ENCODE assay signal across 10 cellular contexts in the genomic region with DNA sequence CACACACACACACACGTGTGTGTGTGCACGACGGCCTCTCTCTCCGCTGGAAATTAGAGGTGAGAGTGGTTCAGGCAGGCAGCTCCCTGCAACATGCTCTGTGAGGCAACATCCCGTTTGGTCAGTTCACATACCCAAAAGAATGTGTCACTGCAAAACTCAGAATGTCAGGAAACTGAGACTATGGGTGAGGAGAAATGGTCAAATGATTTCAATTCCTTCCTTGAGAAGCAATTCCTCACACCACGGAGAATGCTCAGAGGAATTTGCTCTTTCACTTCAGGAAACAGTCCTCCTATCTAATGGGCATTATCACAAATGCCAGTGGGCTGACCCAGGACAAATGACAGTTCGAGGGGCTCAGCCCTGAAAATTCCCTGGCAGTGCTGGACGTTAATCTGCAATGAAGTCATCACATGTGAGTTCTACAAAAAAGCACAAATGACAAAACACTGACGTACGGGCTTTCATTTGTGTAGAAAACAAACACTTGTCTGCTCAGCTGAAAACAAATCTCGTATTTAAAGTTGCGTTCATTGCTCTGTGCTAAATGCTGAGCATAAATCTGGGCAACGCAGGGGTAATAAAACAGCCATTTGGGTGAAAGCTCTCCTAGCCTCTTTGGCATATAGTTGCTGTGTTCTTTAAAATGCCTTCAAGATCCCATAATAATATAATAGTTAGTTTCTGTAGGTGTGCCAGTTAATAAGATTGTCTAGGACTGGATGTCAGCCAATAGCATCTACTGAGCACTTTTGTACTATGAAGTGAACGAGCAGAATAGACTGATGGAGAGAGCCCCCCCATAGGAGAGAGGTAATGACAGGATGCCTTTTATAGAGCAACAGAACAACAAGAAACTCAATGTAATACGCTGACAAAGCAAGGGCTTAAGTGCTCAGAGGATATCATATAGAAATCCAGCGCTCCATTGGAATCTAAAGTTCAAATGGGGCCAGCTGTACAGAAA. TPM values are rescaled to one million over a fixed set of nuclear protein-coding genes. Genes with fewer than 3 reads are reported as not detected.
DNase-seq lines count a peak whose midpoint lies in the region; ATAC-seq and TF ChIP-seq lines count a peak whose summit lies in the region.
"Had no signal": no experiment of that assay in that cellular context is flagged by ENCODE, and none has a peak within 500 bp of the region (broad histone marks: within the 10 kb centered on the region; RNA-seq: fewer than 3 reads in every experiment).

No MANE protein-coding gene starts in this region.

- in situ Hi-C loops in transverse colon (cut with MboI; ENCODE audit: low pct_ligation_motif_present in 1 of 4, low pct_unique_long_range_greater_than_20kb in 1 of 4, low sequenced_read_pairs in 3 of 4) = loop anchor here in 1 of 4 donors (25.0 kb wide), 1 partner anchor 368 kb away; the partner anchor contains the start of gene IL17D

- no peak for TF ChIP-seq EP300 in transverse colon (IDR thresholded peaks at IDR 0.05; ENCODE audit: low read depth)

- POLR2A ChIA-PET in BJ (lab: Charles Lee) = interaction anchor here (1.2 kb wide), 1 partner anchor 11 kb away, joined by 4 read pairs; no protein-coding TSS in a partner anchor

- 47 to 54% methylated on average over 9 to 16 of the region's 16 CpGs for WGBS in transverse colon (ENCODE audit: low coverage in 1 of 2), 2 donors

- H3K27me3 ChIP-seq in BJ (ENCODE audit: control insufficient read depth, insufficient read depth, low read length) = no peaks in the 10 kb centered on the region
- H3K27me3 ChIP-seq in neural progenitor cell = no peaks in the 10 kb centered on the region
- peaks cover 19% of the 10 kb centered on the region for H3K27me3 ChIP-seq in transverse colon

- H3K4me3 Mint-ChIP-seq in endothelial cell (ENCODE audit: unreplicated experiment) (no peak overlapping the region), neural progenitor cell (no peak overlapping the region)

- H3K27ac ChIP-seq in neural progenitor cell (no peak overlapping the region), transverse colon (no peak overlapping the region)

- no peak overlapping the region for H3K9ac ChIP-seq in neural progenitor cell

- TF ChIP-seq POLR2A in transverse colon (IDR thresholded peaks at IDR 0.05) = no peak

- CTCF ChIA-PET in BJ (lab: Yijun Ruan, JAX) = interaction anchor here (0.7 to 1.0 kb wide), 2 partner anchors 11 to 40 kb away, joined by 3 to 4 read pairs; no protein-coding TSS in a partner anchor

- no peaks in the 10 kb centered on the region for H3K4me1 ChIP-seq in neural progenitor cell
- peaks cover 0 to 5% (median 2%) of the 10 kb centered on the region in 4 donors for H3K4me1 ChIP-seq in transverse colon

- peak overlapping the region; percentile 1 for H2AFZ ChIP-seq in neural progenitor cell (replicated peaks)

- no peak overlapping the region for H3K4me2 ChIP-seq in neural progenitor cell

- H3K9me3 Mint-ChIP-seq in endothelial cell (ENCODE audit: unreplicated experiment) (no peaks in the 10 kb centered on the region), neural progenitor cell (no peaks in the 10 kb centered on the region)
- H3K9me3 Mint-ChIP-seq in activated naive CD4-positive, alpha-beta T cell treated with anti-CD3 and anti-CD28 coated beads, Interleukin-2, amount 50 U/mL, for 72 hours = no peaks in the 10 kb centered on the region
- H3K9me3 Mint-ChIP-seq: activated T-helper 2 cell treated with anti-CD3 and anti-CD28 coated beads, Interferon-gamma antibody, Interleukin-2, Interleukin-4, amounts not matched to agents 10 μg/mL and 5 μg/mL and 100 μg/mL, durations not matched to agents 14 hours and 24 hours and 36 hours had no signal

- H3K27me3 Mint-ChIP-seq in endothelial cell (ENCODE audit: unreplicated experiment) (peaks cover 12% of the 10 kb centered on the region), neural progenitor cell (ENCODE audit: insufficient read depth, low read depth) (peaks cover 13% of the 10 kb centered on the region)

- intact Hi-C loops in transverse colon (cut with DNase I; ENCODE audit: low total_unique reads) = no loop called here

- ATAC-seq in GM18861 (IDR thresholded peaks at IDR 0.05; ENCODE audit: unreplicated experiment) = no peak
- ATAC-seq in activated naive CD4-positive, alpha-beta T cell treated with anti-CD3 and anti-CD28 coated beads, Interleukin-2, amount 50 U/mL, for 72 hours = no peak
- ATAC-seq: left lobe of liver had no signal

- no peaks in the 10 kb centered on the region for H3K79me2 ChIP-seq in neural progenitor cell (ENCODE audit: low read depth)

- H3K4me1 Mint-ChIP-seq in endothelial cell (ENCODE audit: unreplicated experiment) (peaks cover 38% of the 10 kb centered on the region), neural progenitor cell (peaks cover 16% of the 10 kb centered on the region)

- H3K27ac Mint-ChIP-seq in endothelial cell (ENCODE audit: unreplicated experiment) (peak overlapping the region; percentile 95), neural progenitor cell (no peak overlapping the region)
- H3K27ac Mint-ChIP-seq in activated naive CD4-positive, alpha-beta T cell treated with anti-CD3 and anti-CD28 coated beads, Interleukin-2, amount 50 U/mL, for 72 hours = no peak overlapping the region
- H3K27ac Mint-ChIP-seq: activated T-helper 2 cell treated with anti-CD3 and anti-CD28 coated beads, Interferon-gamma antibody, Interleukin-2, Interleukin-4, amounts not matched to agents 10 μg/mL and 5 μg/mL and 100 μg/mL, durations not matched to agents 14 hours and 24 hours and 36 hours had no signal

- H3K36me3 ChIP-seq in BJ (ENCODE audit: control insufficient read depth, insufficient read depth, low read length) (no peaks in the 10 kb centered on the region), neural progenitor cell (no peaks in the 10 kb centered on the region), transverse colon (no peaks in the 10 kb centered on the region)

- DNase-seq in BJ (ENCODE audit: low read depth) = peak; percentile 73
- DNase-seq in NCI-H2227 (lab: John Stamatoyannopoulos, UW; ENCODE audit: unreplicated experiment) = peak; percentile 48
- peak; percentile 31 for DNase-seq in endothelial cell (ENCODE audit: low spot score)
- no peak for DNase-seq in neural progenitor cell (ENCODE audit: low spot score)
- DNase-seq in activated naive CD4-positive, alpha-beta T cell treated with anti-CD3 and anti-CD28 coated beads, Interleukin-2, amount 50 U/mL, for 72 hours (ENCODE audit: low spot score in 2 of 2) = no peak
- DNase-seq in transverse colon = no peak
- no peak for DNase-seq in stimulated activated CD4-positive, alpha-beta T cell treated with anti-CD3 and anti-CD28 coated beads, Interleukin-4, amount 100 ng/mL, for 1 hour

- H3F3A ChIP-seq in neural progenitor cell (ENCODE audit: low read depth) = no peaks in the 10 kb centered on the region

- H4K20me1 ChIP-seq in neural progenitor cell (ENCODE audit: low read depth) = no peaks in the 10 kb centered on the region

- H3K4me3 ChIP-seq in BJ (ENCODE audit: low read depth, low read length) = peak overlapping the region; percentile 22
- no peak overlapping the region for H3K4me3 ChIP-seq in neural progenitor cell
- no peak overlapping the region for H3K4me3 ChIP-seq in transverse colon

- H3K9me3 ChIP-seq in neural progenitor cell (ENCODE audit: low read depth) (no peaks in the 10 kb centered on the region), transverse colon (no peaks in the 10 kb centered on the region)

- no peak for TF ChIP-seq CTCF in BJ (IDR thresholded peaks at IDR 0.05; ENCODE audit: insufficient read depth, low read depth, low read length)
- TF ChIP-seq CTCF in endothelial cell (IDR thresholded peaks at IDR 0.05; ENCODE audit: unreplicated experiment) = no peak
- no peak for TF ChIP-seq CTCF in neural progenitor cell (IDR thresholded peaks at IDR 0.05)
- no peak for TF ChIP-seq CTCF in transverse colon (IDR thresholded peaks at IDR 0.05)

- no peaks in the 10 kb centered on the region for H3K36me3 Mint-ChIP-seq in endothelial cell (ENCODE audit: low read depth, unreplicated experiment)
- no peaks in the 10 kb centered on the region for H3K36me3 Mint-ChIP-seq in neural progenitor cell
- no peaks in the 10 kb centered on the region for H3K36me3 Mint-ChIP-seq in activated naive CD4-positive, alpha-beta T cell treated with anti-CD3 and anti-CD28 coated beads, Interleukin-2, amount 50 U/mL, for 72 hours

RNA-seq across cellular contexts. Expression of gene LATS2, which starts 18.7 kb away (rescaled TPM):
- 17.3 and 20.0 TPM in 2 replicates for polyA plus RNA-seq in BJ (2011; rRNA removed)
- 23.9 and 28.6 TPM in 2 replicates for polyA minus RNA-seq in BJ (2011; rRNA and poly(A)+ RNA removed)
- total RNA-seq in endothelial cell (ENCODE audit: unreplicated experiment) (29.8 TPM), neural progenitor cell (ENCODE audit: low replicate concordance) (15.2 and 18.4 TPM in 2 replicates), transverse colon (10 to 100 TPM in 3 of 4 donors, 1 to 10 TPM in 1; 8.9 to 15.7 (median 12.5) TPM)
- total RNA-seq in activated naive CD4-positive, alpha-beta T cell treated with anti-CD3 and anti-CD28 coated beads, Interleukin-2, amount 50 U/mL, for 72 hours = 1 to 10 TPM; 1.7 to 8.4 TPM

RNA-seq across cellular contexts. Expression of gene SAP18, which starts 59.9 kb away (rescaled TPM):
- polyA plus RNA-seq in BJ (2011; rRNA removed) = 21.0 and 60.7 TPM in 2 replicates
- 4.5 and 6.9 TPM in 2 replicates for polyA minus RNA-seq in BJ (2011; rRNA and poly(A)+ RNA removed)
- total RNA-seq in endothelial cell (ENCODE audit: unreplicated experiment) (219 TPM), neural progenitor cell (ENCODE audit: low replicate concordance) (51.0 and 101 TPM in 2 replicates), transverse colon (10 to 100 TPM; 24.1 to 53.5 (median 36.2) TPM)
- total RNA-seq in activated naive CD4-positive, alpha-beta T cell treated with anti-CD3 and anti-CD28 coated beads, Interleukin-2, amount 50 U/mL, for 72 hours = 100 to 1,000 TPM; 243 to 250 TPM

Comparison
In these comparisons a context has a peak if more than half of its experiments do, and no peak if none do; other contexts are left out.
1. DNase-seq: peak in BJ (single experiment), NCI-H2227 (single experiment) and endothelial cell (single experiment); none in neural progenitor cell (single experiment), activated naive CD4-positive, alpha-beta T cell treated with anti-CD3 and anti-CD28 coated beads, Interleukin-2, amount 50 U/mL, for 72 hours (0 of 2), transverse colon (single experiment) and stimulated activated CD4-positive, alpha-beta T cell treated with anti-CD3 and anti-CD28 coated beads, Interleukin-4, amount 100 ng/mL, for 1 hour (single experiment).